In the genomic region with DNA sequence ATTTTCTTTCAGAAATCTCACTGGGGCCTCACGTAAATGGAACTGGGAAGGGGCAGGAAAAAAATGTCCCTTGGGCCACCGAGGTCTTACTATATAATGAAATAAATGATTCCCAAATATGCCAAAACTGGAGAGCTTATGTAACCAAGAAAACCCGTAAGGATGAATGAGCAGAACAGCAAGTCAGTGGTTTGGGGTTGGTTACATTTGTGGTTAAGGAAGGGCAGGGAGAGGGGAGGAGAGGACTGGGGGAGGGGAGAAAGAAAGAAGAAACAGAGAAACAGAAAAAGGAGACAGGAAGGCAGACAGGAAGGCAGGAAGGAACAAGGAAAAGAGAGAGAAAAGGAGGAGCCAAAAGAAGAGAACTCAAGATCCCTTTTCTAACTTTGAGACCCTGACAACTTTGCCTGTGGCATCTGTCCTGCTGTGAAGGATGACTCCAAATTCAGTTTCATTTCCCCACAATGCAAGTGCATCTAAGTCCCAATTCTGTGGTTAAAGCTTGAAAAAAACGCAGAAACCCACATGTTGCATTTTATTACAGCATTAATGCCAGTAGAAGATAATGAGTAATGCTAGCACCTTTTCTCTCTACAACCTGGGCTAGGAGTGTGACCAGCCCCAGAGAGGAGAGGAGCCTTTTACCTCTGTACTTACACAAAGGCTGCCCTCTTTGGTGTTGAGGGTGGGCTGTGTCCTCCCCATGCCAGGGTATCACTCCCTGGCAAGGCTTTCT, we compare ENCODE assay signal across 11 cellular contexts. TPM values are rescaled to one million over a fixed set of nuclear protein-coding genes. Genes with fewer than 3 reads are reported as not detected.
DNase-seq lines count a peak whose midpoint lies in the region; ATAC-seq, FAIRE-seq and TF ChIP-seq lines count a peak whose summit lies in the region.
"Had no signal": no experiment of that assay in that cellular context is flagged by ENCODE, and none has a peak within 500 bp of the region (broad histone marks: within the 10 kb centered on the region; RNA-seq: fewer than 3 reads in every experiment).

No MANE protein-coding gene starts in this region.

- POLR2A ChIA-PET in activated CD4-positive, alpha-beta T cell treated with anti-CD3 and anti-CD28 coated beads, Interleukin-2, amount 10 ng/mL, durations not matched to agents 7 days and 5 days (lab: Charles Lee): interaction anchor here (1.2 kb wide), 1 partner anchor 10 kb away, joined by 5 read pairs; no protein-coding TSS in a partner anchor
- POLR2A ChIA-PET in PC-3 (lab: Charles Lee; ENCODE audit: unreplicated experiment): no interaction called here

- H3K4me3 Mint-ChIP-seq in activated CD4-positive, alpha-beta T cell treated with anti-CD3 and anti-CD28 coated beads, Interleukin-2, amount 10 ng/mL, durations not matched to agents 7 days and 5 days: no peak overlapping the region

- no peak for TF ChIP-seq CTCF in PC-3 (conservative IDR thresholded peaks at IDR 0.05; ENCODE audit: low read depth, low read length)
- TF ChIP-seq CTCF in testis (IDR thresholded peaks at IDR 0.05): no peak

- no peak for FAIRE-seq in small intestine (lab: Jason Lieb, UNC)

- ATAC-seq in PC-3: no peak
- no peak for ATAC-seq in HG03565 (IDR thresholded peaks at IDR 0.05; ENCODE audit: unreplicated experiment)

- H3K9me3 Mint-ChIP-seq in activated CD4-positive, alpha-beta T cell treated with anti-CD3 and anti-CD28 coated beads, Interleukin-2, amount 10 ng/mL, durations not matched to agents 7 days and 5 days: no peaks in the 10 kb centered on the region

- H3K36me3 ChIP-seq in PC-3 (ENCODE audit: low read depth, low read length) (no peaks in the 10 kb centered on the region), duodenal mucosa (ENCODE audit: control insufficient read depth in 1 of 2, insufficient read depth in 2 of 2, low read length in 2 of 2) (no peaks in the 10 kb centered on the region), small intestine (ENCODE audit: control insufficient read depth in 2 of 2, insufficient read depth in 2 of 2, low read length in 2 of 2) (no peaks in the 10 kb centered on the region), testis (ENCODE audit: low read depth, missing control alignments) (no peaks in the 10 kb centered on the region)
- H3K36me3 ChIP-seq: lower lobe of right lung had no signal

- intact Hi-C loops in PC-3 (cut with micrococcal nuclease): loop anchor here (5.0 kb wide), 2 partner anchors 235 to 275 kb away; partner anchors contain the start of gene FOXO3
- intact Hi-C loops in testis (cut with DNase I; ENCODE audit: low total_unique reads): loop anchor here (5.0 kb wide), 1 partner anchor 295 kb away; no protein-coding TSS in a partner anchor

- no peaks in the 10 kb centered on the region for H3K9me3 ChIP-seq in PC-3 (ENCODE audit: low read length)
- no peaks in the 10 kb centered on the region for H3K9me3 ChIP-seq in duodenal mucosa (ENCODE audit: control insufficient read depth in 1 of 2, low read length in 2 of 2)
- H3K9me3 ChIP-seq in small intestine (ENCODE audit: control insufficient read depth, low read depth): no peaks in the 10 kb centered on the region
- H3K9me3 ChIP-seq in testis: no peaks in the 10 kb centered on the region
- H3K9me3 ChIP-seq: lower lobe of right lung had no signal

- no peak overlapping the region for H3K9ac ChIP-seq in PC-3 (ENCODE audit: low read length)
- H3K9ac ChIP-seq in duodenal mucosa (ENCODE audit: low read depth in 1 of 2, low read length in 2 of 2): no peak overlapping the region

- CTCF ChIA-PET in activated CD4-positive, alpha-beta T cell treated with anti-CD3 and anti-CD28 coated beads, Interleukin-2, amount 10 ng/mL, durations not matched to agents 7 days and 5 days (lab: Charles Lee): interaction anchor here (0.6 to 1.3 kb wide), 4 partner anchors 27 to 465 kb away, joined by 3 read pairs; no protein-coding TSS in a partner anchor
- CTCF ChIA-PET in PC-3 (lab: Charles Lee): interaction anchor here (0.5 to 0.7 kb wide), 2 partner anchors 11 to 49 kb away, joined by 3 read pairs; partner anchors contain the start of gene ARMC2

- H3K36me3 Mint-ChIP-seq in activated CD4-positive, alpha-beta T cell treated with anti-CD3 and anti-CD28 coated beads, Interleukin-2, amount 10 ng/mL, durations not matched to agents 7 days and 5 days (ENCODE audit: low read depth): no peaks in the 10 kb centered on the region

- peak; percentile 25 for DNase-seq in activated CD4-positive, alpha-beta T cell treated with anti-CD3 and anti-CD28 coated beads, Interleukin-2, amount 10 ng/mL, durations not matched to agents 7 days and 5 days
- no peak for DNase-seq in activated CD4-positive, alpha-beta T cell treated with anti-CD3 and anti-CD28 coated beads, Interleukin-2, amount 50 U/mL, for 4 hours
- DNase-seq in PC-3: peak; percentile 4
- DNase-seq in small intestine: peak; percentile 10
- DNase-seq in central memory CD4-positive, alpha-beta T cell: no peak
- no peak for DNase-seq in testis
- DNase-seq: amniotic stem cell, lower lobe of right lung, NCI-H748 treated with DMSO at 0.1 percent for 48 hours had no signal

- TF ChIP-seq POLR2A in testis (IDR thresholded peaks at IDR 0.05): no peak

- H3K27ac ChIP-seq in PC-3 (ENCODE audit: low read length) (no peak overlapping the region), duodenal mucosa (ENCODE audit: low read depth, low read length) (no peak overlapping the region), small intestine (ENCODE audit: low read depth in 1 of 2, low read length in 1 of 2) (no peak overlapping the region), testis (no peak overlapping the region)

- H3K9me2 ChIP-seq in PC-3 (replicated peaks; ENCODE audit: low read length): no peaks in the 10 kb centered on the region

- peaks cover 39% of the 10 kb centered on the region for H3K4me1 Mint-ChIP-seq in activated CD4-positive, alpha-beta T cell treated with anti-CD3 and anti-CD28 coated beads, Interleukin-2, amount 10 ng/mL, durations not matched to agents 7 days and 5 days

- H3K27me3 ChIP-seq in PC-3 (ENCODE audit: low read length) (no peaks in the 10 kb centered on the region), duodenal mucosa (ENCODE audit: control insufficient read depth in 1 of 2, insufficient read depth in 2 of 2, low read length in 2 of 2) (no peaks in the 10 kb centered on the region), small intestine (ENCODE audit: control insufficient read depth in 2 of 2, insufficient read depth in 2 of 2, low read length in 2 of 2) (no peaks in the 10 kb centered on the region), testis (no peaks in the 10 kb centered on the region)

- H3K79me2 ChIP-seq in PC-3 (ENCODE audit: low read length): no peaks in the 10 kb centered on the region

- no peak overlapping the region for H2AFZ ChIP-seq in PC-3 (ENCODE audit: low read length)

- no peaks in the 10 kb centered on the region for H4K20me1 ChIP-seq in PC-3 (ENCODE audit: low read length)

- peaks cover 12% of the 10 kb centered on the region for H3K27me3 Mint-ChIP-seq in activated CD4-positive, alpha-beta T cell treated with anti-CD3 and anti-CD28 coated beads, Interleukin-2, amount 10 ng/mL, durations not matched to agents 7 days and 5 days

- H3K4me1 ChIP-seq in PC-3 (ENCODE audit: insufficient read depth, low read length): 0 out of 2 replicates have a peak, but pooled peaks cover 6% of the 10 kb centered on the region
- H3K4me1 ChIP-seq in duodenal mucosa (ENCODE audit: control insufficient read depth in 1 of 2, insufficient read depth in 2 of 2, low read length in 2 of 2): peaks cover 3 to 11% of the 10 kb centered on the region in 2 donors
- H3K4me1 ChIP-seq in small intestine (ENCODE audit: control insufficient read depth in 2 of 2, insufficient read depth in 1 of 2, low read depth in 1 of 2, low read length in 1 of 2): no peaks in the 10 kb centered on the region
- H3K4me1 ChIP-seq in testis: peaks cover 10% of the 10 kb centered on the region

- H3K4me3 ChIP-seq in PC-3 (ENCODE audit: low read length) (no peak overlapping the region), duodenal mucosa (ENCODE audit: low read depth in 1 of 2, low read length in 2 of 2) (peak overlapping the region; percentile 32 to 41), small intestine (ENCODE audit: low read depth in 1 of 2, low read length in 2 of 2) (no peak overlapping the region), testis (no peak overlapping the region)

- peak overlapping the region; percentile 42 for H3K27ac Mint-ChIP-seq in activated CD4-positive, alpha-beta T cell treated with anti-CD3 and anti-CD28 coated beads, Interleukin-2, amount 10 ng/mL, durations not matched to agents 7 days and 5 days

- no TSS peak for BruUV-seq in PC-3 (replicated peaks; lab: Mats Ljungman, UMichigan)

- 62 to 72% (median 66%) methylated on average over 4 of the region's 4 CpGs for WGBS in small intestine, 3 donors
- 75 to 77% methylated on average over 4 of the region's 4 CpGs for WGBS in testis, 2 donors

- no peak overlapping the region for H3K4me2 ChIP-seq in PC-3 (ENCODE audit: low read length)

- H3F3A ChIP-seq in PC-3 (ENCODE audit: low read length, unreplicated experiment): no peaks in the 10 kb centered on the region

RNA-seq across cellular contexts. Expression of gene ARMC2, which starts 10.8 kb away (rescaled TPM):
- total RNA-seq in activated CD4-positive, alpha-beta T cell treated with anti-CD3 and anti-CD28 coated beads, Interleukin-2, amount 10 ng/mL, durations not matched to agents 7 days and 5 days: 10 to 100 TPM in 1 of 2 experiments, 1 to 10 TPM in 1; 10.0 to 10.2 TPM
- 0.29 and 1.1 TPM in 2 replicates for total RNA-seq in PC-3 (2014; rRNA removed)
- polyA plus RNA-seq in small intestine: 1 to 10 TPM in 2 of 3 donors, under 1 TPM in 1; 0.22 to 4.1 (median 1.7) TPM
- 10 to 100 TPM; 24.0 to 51.4 TPM for total RNA-seq in testis
- 78.6 TPM for polyA plus RNA-seq in testis (ENCODE audit: insufficient read depth, low read depth, low replicate concordance)

Comparison
In these comparisons a context has a peak if more than half of its experiments do, and no peak if none do; other contexts are left out.
1. DNase-seq: peak in activated CD4-positive, alpha-beta T cell treated with anti-CD3 and anti-CD28 coated beads, Interleukin-2, amount 10 ng/mL, durations not matched to agents 7 days and 5 days (single experiment), PC-3 (single experiment) and small intestine (single experiment); none in activated CD4-positive, alpha-beta T cell treated with anti-CD3 and anti-CD28 coated beads, Interleukin-2, amount 50 U/mL, for 4 hours (0 of 2), central memory CD4-positive, alpha-beta T cell (single experiment) and testis (single experiment).
2. H3K4me3 ChIP-seq: peak in duodenal mucosa (2 of 2); none in PC-3 (single experiment), small intestine (0 of 2) and testis (0 of 2).